In genomic region chr1:198623920-198624647, GRCh38 we compare ENCODE assay signal across 10 cellular contexts. TPM values are rescaled to one million over a fixed set of nuclear protein-coding genes. Genes with fewer than 3 reads are reported as not detected.
DNase-seq lines count a peak whose midpoint lies in the region; ATAC-seq and TF ChIP-seq lines count a peak whose summit lies in the region.
"Had no signal": no experiment of that assay in that cellular context is flagged by ENCODE, and none has a peak within 500 bp of the region (broad histone marks: within the 10 kb centered on the region; RNA-seq: fewer than 3 reads in every experiment).

No MANE protein-coding gene starts in this region.

- ATAC-seq in T-helper 17 cell, result no peak
- no peak for ATAC-seq in memory B cell (ENCODE audit: low read depth)
- no peak for ATAC-seq in GM18868 (IDR thresholded peaks at IDR 0.05; ENCODE audit: unreplicated experiment)

- no peaks in the 10 kb centered on the region for H3K9me3 ChIP-seq in T-helper 17 cell (ENCODE audit: control insufficient read depth, low read length, poor library complexity, severe bottlenecking)
- H3K9me3 ChIP-seq: vagina had no signal

- peaks cover 5% of the 10 kb centered on the region for H3K9me3 Mint-ChIP-seq in memory B cell

- DNase-seq in GM03348 (ENCODE audit: low spot score) (peak; percentile 60), HCEC 1CT (peak; percentile 67), T-helper 17 cell (no peak), memory B cell (ENCODE audit: low spot score in 2 of 2) (no peak), mesenteric fat pad (ENCODE audit: low spot score) (no peak), DMS 273 treated with DMSO at 0.1 percent for 48 hours (lab: John Stamatoyannopoulos, UW) (no peak), GM13977 (ENCODE audit: low spot score) (no peak)
- DNase-seq: NCI-H2227 treated with DMSO at 0.1 percent for 48 hours had no signal

- no peak for TF ChIP-seq CTCF in GM13977 (IDR thresholded peaks at IDR 0.05; ENCODE audit: extremely low read depth, insufficient read depth, missing control alignments)

- H3K27ac Mint-ChIP-seq in T-helper 17 cell (peak overlapping the region; percentile 99), memory B cell (peak overlapping the region; percentile 77)

- H3K4me1 Mint-ChIP-seq in T-helper 17 cell, result peaks cover 71% of the 10 kb centered on the region
- peaks cover 66% of the 10 kb centered on the region for H3K4me1 Mint-ChIP-seq in memory B cell

- in situ Hi-C loops in GM13977 (cut with MboI; ENCODE audit: low pct_unique_long_range_greater_than_20kb, low sequenced_read_pairs, unreplicated experiment), result no loop called here

- H3K36me3 Mint-ChIP-seq in T-helper 17 cell (ENCODE audit: low read depth), result peaks cover 2% of the 10 kb centered on the region
- peaks cover 4% of the 10 kb centered on the region for H3K36me3 Mint-ChIP-seq in memory B cell

- H3K4me3 Mint-ChIP-seq in T-helper 17 cell (peak overlapping the region; percentile 52), memory B cell (no peak overlapping the region)

- H3K27me3 Mint-ChIP-seq in T-helper 17 cell (no peaks in the 10 kb centered on the region), memory B cell (no peaks in the 10 kb centered on the region)

RNA-seq across cellular contexts. Expression of gene PTPRC, which starts 14.8 kb away (rescaled TPM):
- total RNA-seq in T-helper 17 cell (100 to 1,000 TPM; 697 to 813 TPM), mesenteric fat pad (65.8 TPM)

Comparison
In these comparisons a context has a peak if more than half of its experiments do, and no peak if none do; other contexts are left out.
1. DNase-seq: peak in GM03348 (single experiment) and HCEC 1CT (single experiment); none in T-helper 17 cell (0 of 3), memory B cell (0 of 2), mesenteric fat pad (single experiment), DMS 273 treated with DMSO at 0.1 percent for 48 hours (single experiment) and GM13977 (single experiment).
2. RNA of gene PTPRC, which starts 14.8 kb away (total RNA-seq): 697 to 813 TPM in T-helper 17 cell; 65.8 TPM in mesenteric fat pad (single experiment); every median in the first group is over 10 times any median in the second.